ENCODE assay signal across 1 cellular context in genomic region chr7:130131964-130132875, GRCh38.
TF ChIP-seq lines count a peak whose summit lies in the region.

No MANE protein-coding gene starts in this region.

TF ChIP-seq in K562, 482 proteins besides CTCF, POLR2A, EP300 and RAD21 (continued from another document and continues in another):
- peak; percentile 22; the same call in 1 of the 2 replicates for TF ChIP-seq TFAP4 (CRISPR knock-in tag; IDR thresholded peaks at IDR 0.05; ENCODE audit: borderline replicate concordance)
- no peak for TF ChIP-seq IRF1 (CRISPR knock-in tag; IDR thresholded peaks at IDR 0.05; ENCODE audit: borderline replicate concordance)
- TF ChIP-seq RBM17 (IDR thresholded peaks at IDR 0.05; ENCODE audit: borderline replicate concordance, low read depth, low read length), result no peak
- peak; percentile 76 for TF ChIP-seq KLF16 (IDR thresholded peaks at IDR 0.05)
- 0 out of 2 replicates have a peak, but pooled peaks have one; percentile 13 for TF ChIP-seq ZNF583 (CRISPR knock-in tag; IDR thresholded peaks at IDR 0.05)
- no peak for TF ChIP-seq POU5F1 (IDR thresholded peaks at IDR 0.05; ENCODE audit: borderline replicate concordance, low read depth, low read length, partially characterized antibody)
- peak; percentile 58 to 84; a peak in 3 of 4 replicates for TF ChIP-seq TRIM24 (IDR thresholded peaks at IDR 0.05)
- no peak for TF ChIP-seq GMEB1 (CRISPR knock-in tag; IDR thresholded peaks at IDR 0.05)
- no peak for TF ChIP-seq MAFF (IDR thresholded peaks at IDR 0.05; ENCODE audit: low read length)
- TF ChIP-seq RBM15 (IDR thresholded peaks at IDR 0.05; ENCODE audit: insufficient read depth, low read length), result no peak
- no peak for TF ChIP-seq KLF1 (tag; IDR thresholded peaks at IDR 0.05)
- no peak for TF ChIP-seq SETDB1 (IDR thresholded peaks at IDR 0.05; ENCODE audit: low read length)
- peak; percentile 49; the same call in 1 of the 2 replicates for TF ChIP-seq FOXM1 (IDR thresholded peaks at IDR 0.05; ENCODE audit: low read depth)
- no peak for TF ChIP-seq FOXM1 (CRISPR knock-in tag; IDR thresholded peaks at IDR 0.05; ENCODE audit: low read depth)
- peak; percentile 53; the same call in 1 of the 2 replicates for TF ChIP-seq MBD2 (IDR thresholded peaks at IDR 0.05; ENCODE audit: borderline replicate concordance, low read depth)
- TF ChIP-seq BRF2 (IDR thresholded peaks at IDR 0.05; ENCODE audit: borderline replicate concordance, insufficient read depth, insufficient read length), result no peak
- no peak for TF ChIP-seq ZNF165 (CRISPR knock-in tag; IDR thresholded peaks at IDR 0.05; ENCODE audit: borderline replicate concordance)
- no peak for TF ChIP-seq MXI1 (IDR thresholded peaks at IDR 0.05; ENCODE audit: low read depth, low read length)
- TF ChIP-seq GATA2 (CRISPR knock-in tag; IDR thresholded peaks at IDR 0.05), result peak; percentile 88
- TF ChIP-seq FOXK1 (CRISPR knock-in tag; IDR thresholded peaks at IDR 0.05; ENCODE audit: borderline replicate concordance), result no peak
- TF ChIP-seq SMARCE1 (IDR thresholded peaks at IDR 0.05), result peak; percentile 55; the same call in 1 of the 2 replicates
- peak; percentile 38 for TF ChIP-seq HNRNPLL (IDR thresholded peaks at IDR 0.05; ENCODE audit: low read depth, low read length, poor library complexity, severe bottlenecking)
- no peak for TF ChIP-seq ETS2 (tag; IDR thresholded peaks at IDR 0.05; ENCODE audit: borderline replicate concordance, poor library complexity, severe bottlenecking)
- no peak for TF ChIP-seq ZNF79 (CRISPR knock-in tag; IDR thresholded peaks at IDR 0.05; ENCODE audit: low read depth)
- TF ChIP-seq ZFX (CRISPR knock-in tag; IDR thresholded peaks at IDR 0.05), result no peak
- no peak for TF ChIP-seq HEY1 (CRISPR knock-in tag; IDR thresholded peaks at IDR 0.05; ENCODE audit: borderline replicate concordance)
- no peak for TF ChIP-seq RFX1 (IDR thresholded peaks at IDR 0.05)
- TF ChIP-seq E4F1 (CRISPR knock-in tag; IDR thresholded peaks at IDR 0.05; ENCODE audit: borderline replicate concordance), result no peak
- peak; percentile 25; the same call in 1 of the 2 replicates for TF ChIP-seq MYC (IDR thresholded peaks at IDR 0.05; ENCODE audit: low read depth, low read length)
- no peak for TF ChIP-seq MYC (CRISPR knock-in tag; IDR thresholded peaks at IDR 0.05; ENCODE audit: borderline replicate concordance, low read depth)
- TF ChIP-seq ZNF668 (CRISPR knock-in tag; IDR thresholded peaks at IDR 0.05), result peak; percentile 82
- peak; percentile 97 for TF ChIP-seq SMAD4 (CRISPR knock-in tag; conservative IDR thresholded peaks at IDR 0.05)
- no peak for TF ChIP-seq CREB5 (CRISPR knock-in tag; IDR thresholded peaks at IDR 0.05)
- no peak for TF ChIP-seq RBM14 (IDR thresholded peaks at IDR 0.05; ENCODE audit: borderline replicate concordance, insufficient read depth, low read depth, low read length)
- TF ChIP-seq CEBPB (tag; IDR thresholded peaks at IDR 0.05), result no peak
- TF ChIP-seq ZNF3 (CRISPR knock-in tag; IDR thresholded peaks at IDR 0.05), result no peak
- no peak for TF ChIP-seq CLOCK (CRISPR knock-in tag; IDR thresholded peaks at IDR 0.05; ENCODE audit: borderline replicate concordance)
- TF ChIP-seq YBX1 (IDR thresholded peaks at IDR 0.05), result no peak
- no peak for TF ChIP-seq MGA (IDR thresholded peaks at IDR 0.05)
